11 cellular contexts compared by ENCODE assay signal in genomic region chr6:35757461-35758123, GRCh38. TPM values are rescaled to one million over a fixed set of nuclear protein-coding genes. Genes with fewer than 3 reads are reported as not detected.
DNase-seq lines count a peak whose midpoint lies in the region; ATAC-seq and TF ChIP-seq lines count a peak whose summit lies in the region.
"Had no signal": no experiment of that assay in that cellular context is flagged by ENCODE, and none has a peak within 500 bp of the region (broad histone marks: within the 10 kb centered on the region; RNA-seq: fewer than 3 reads in every experiment).

No MANE protein-coding gene starts in this region.

- TF ChIP-seq CTCF in GM20000 (IDR thresholded peaks at IDR 0.05; ENCODE audit: extremely low read depth, missing control alignments) (peak; percentile 50), RWPE1 (conservative IDR thresholded peaks at IDR 0.05; ENCODE audit: low read depth) (peak; percentile 20; the same call in 1 of the 2 replicates), foreskin keratinocyte (conservative IDR thresholded peaks at IDR 0.05) (peak; percentile 57)

- H3K27ac Mint-ChIP-seq in stimulated activated memory B cell treated with anti-CD40 and anti-IgM and Interleukin-4, amounts not matched to agents 10 μg/mL and 1 μg/mL and 100 μg/mL, for 72 hours = no peak overlapping the region
- H3K27ac Mint-ChIP-seq: activated CD4-positive, alpha-beta T cell treated with anti-CD3 and anti-CD28 coated beads, Interleukin-2, amount 10 ng/mL, durations not matched to agents 7 days and 5 days had no signal

- H3K9me3 Mint-ChIP-seq in stimulated activated memory B cell treated with anti-CD40 and anti-IgM and Interleukin-4, amounts not matched to agents 10 μg/mL and 1 μg/mL and 100 μg/mL, for 72 hours = peaks cover 10% of the 10 kb centered on the region
- H3K9me3 Mint-ChIP-seq: activated CD4-positive, alpha-beta T cell treated with anti-CD3 and anti-CD28 coated beads, Interleukin-2, amount 10 ng/mL, durations not matched to agents 7 days and 5 days; immature natural killer cell had no signal

- peaks cover 9% of the 10 kb centered on the region for H3K36me3 Mint-ChIP-seq in stimulated activated memory B cell treated with anti-CD40 and anti-IgM and Interleukin-4, amounts not matched to agents 10 μg/mL and 1 μg/mL and 100 μg/mL, for 72 hours
- H3K36me3 Mint-ChIP-seq: immature natural killer cell had no signal

- no peaks in the 10 kb centered on the region for H3K4me1 ChIP-seq in foreskin keratinocyte

- POLR2A ChIA-PET in RWPE1 (lab: Yijun Ruan, JAX; ENCODE audit: low non-redundant PET) = interaction anchor here (0.5 kb wide), 1 partner anchor 55 kb away, joined by 3 read pairs; no protein-coding TSS in a partner anchor

- H3K4me3 Mint-ChIP-seq in stimulated activated memory B cell treated with anti-CD40 and anti-IgM and Interleukin-4, amounts not matched to agents 10 μg/mL and 1 μg/mL and 100 μg/mL, for 72 hours = no peak overlapping the region
- H3K4me3 Mint-ChIP-seq: activated CD4-positive, alpha-beta T cell treated with anti-CD3 and anti-CD28 coated beads, Interleukin-2, amount 10 ng/mL, durations not matched to agents 7 days and 5 days; immature natural killer cell had no signal

- peaks cover 30% of the 10 kb centered on the region for H3K4me1 Mint-ChIP-seq in stimulated activated memory B cell treated with anti-CD40 and anti-IgM and Interleukin-4, amounts not matched to agents 10 μg/mL and 1 μg/mL and 100 μg/mL, for 72 hours
- H3K4me1 Mint-ChIP-seq: immature natural killer cell had no signal

- DNase-seq in AML-193 (lab: John Stamatoyannopoulos, UW) (peak; percentile 28 to 48), GM20000 (ENCODE audit: low spot score) (peak; percentile 63), RWPE1 (ENCODE audit: low spot score) (no peak), foreskin keratinocyte (peak in 1 of 2 donors; percentile 22), putamen (ENCODE audit: low spot score) (no peak), NCI-H1930 (lab: John Stamatoyannopoulos, UW) (no peak)
- DNase-seq: activated CD4-positive, alpha-beta T cell treated with anti-CD3 and anti-CD28 coated beads, Interleukin-2, amount 10 ng/mL, durations not matched to agents 7 days and 5 days; immature natural killer cell; substantia nigra had no signal

- ATAC-seq in foreskin keratinocyte (peak; percentile 31), GM18868 (IDR thresholded peaks at IDR 0.05; ENCODE audit: unreplicated experiment) (no peak)
- no peak for ATAC-seq in stimulated activated memory B cell treated with anti-CD40 and anti-IgM and Interleukin-4, amounts not matched to agents 10 μg/mL and 1 μg/mL and 100 μg/mL, for 72 hours

- H3K27me3 ChIP-seq in foreskin keratinocyte = peaks cover 16% of the 10 kb centered on the region

- CTCF ChIA-PET in RWPE1 (lab: Yijun Ruan, JAX) = interaction anchor here (0.6 to 0.9 kb wide), 4 partner anchors 13 to 256 kb away, joined by 3 to 5 read pairs (median 3); no protein-coding TSS in a partner anchor

- H3K27ac ChIP-seq in RWPE1 (no peak overlapping the region), foreskin keratinocyte (no peak overlapping the region)

- peaks cover 51% of the 10 kb centered on the region for H3K27me3 Mint-ChIP-seq in stimulated activated memory B cell treated with anti-CD40 and anti-IgM and Interleukin-4, amounts not matched to agents 10 μg/mL and 1 μg/mL and 100 μg/mL, for 72 hours

RNA-seq across cellular contexts. Expression of gene CLPSL2, which starts 18.8 kb away (rescaled TPM):
- total RNA-seq in foreskin keratinocyte = not detected in 2 replicates
- not detected in 2 replicates for polyA plus RNA-seq in foreskin keratinocyte
- total RNA-seq: activated CD4-positive, alpha-beta T cell treated with anti-CD3 and anti-CD28 coated beads, Interleukin-2, amount 10 ng/mL, durations not matched to agents 7 days and 5 days had no signal
- polyA plus RNA-seq: immature natural killer cell had no signal

RNA-seq across cellular contexts. Expression of gene ARMC12, which starts 20.8 kb away (rescaled TPM):
- total RNA-seq in foreskin keratinocyte = 0.14 and 0.27 TPM in 2 replicates
- polyA plus RNA-seq in foreskin keratinocyte = 0.15 and 0.23 TPM in 2 replicates

RNA-seq across cellular contexts. Expression of gene CLPSL1, which starts 23.2 kb away (rescaled TPM):
- not detected in 2 replicates for total RNA-seq in foreskin keratinocyte
- not detected in 2 replicates for polyA plus RNA-seq in foreskin keratinocyte
- total RNA-seq: activated CD4-positive, alpha-beta T cell treated with anti-CD3 and anti-CD28 coated beads, Interleukin-2, amount 10 ng/mL, durations not matched to agents 7 days and 5 days had no signal
- polyA plus RNA-seq: immature natural killer cell had no signal

RNA-seq across cellular contexts. Expression of gene CLPS, which starts 39.5 kb away (rescaled TPM):
- total RNA-seq in foreskin keratinocyte = not detected in 2 replicates
- not detected in 2 replicates for polyA plus RNA-seq in foreskin keratinocyte
- total RNA-seq: activated CD4-positive, alpha-beta T cell treated with anti-CD3 and anti-CD28 coated beads, Interleukin-2, amount 10 ng/mL, durations not matched to agents 7 days and 5 days had no signal
- polyA plus RNA-seq: immature natural killer cell had no signal

RNA-seq across cellular contexts. Expression of gene LHFPL5, which starts 47.6 kb away (rescaled TPM):
- not detected in 2 replicates for total RNA-seq in foreskin keratinocyte
- not detected in 2 replicates for polyA plus RNA-seq in foreskin keratinocyte
- total RNA-seq: activated CD4-positive, alpha-beta T cell treated with anti-CD3 and anti-CD28 coated beads, Interleukin-2, amount 10 ng/mL, durations not matched to agents 7 days and 5 days had no signal
- polyA plus RNA-seq: immature natural killer cell had no signal

Comparison
In these comparisons a context has a peak if more than half of its experiments do, and no peak if none do; other contexts are left out.
1. DNase-seq: peak in AML-193 (2 of 2) and GM20000 (single experiment); none in RWPE1 (single experiment), putamen (single experiment) and NCI-H1930 (0 of 2).
2. Peak in every context shown above with its lines, with median percentiles within 50 percentile points of each other: CTCF ChIP-seq.